Comparison of ENCODE assay signal across 10 cellular contexts in the genomic region with DNA sequence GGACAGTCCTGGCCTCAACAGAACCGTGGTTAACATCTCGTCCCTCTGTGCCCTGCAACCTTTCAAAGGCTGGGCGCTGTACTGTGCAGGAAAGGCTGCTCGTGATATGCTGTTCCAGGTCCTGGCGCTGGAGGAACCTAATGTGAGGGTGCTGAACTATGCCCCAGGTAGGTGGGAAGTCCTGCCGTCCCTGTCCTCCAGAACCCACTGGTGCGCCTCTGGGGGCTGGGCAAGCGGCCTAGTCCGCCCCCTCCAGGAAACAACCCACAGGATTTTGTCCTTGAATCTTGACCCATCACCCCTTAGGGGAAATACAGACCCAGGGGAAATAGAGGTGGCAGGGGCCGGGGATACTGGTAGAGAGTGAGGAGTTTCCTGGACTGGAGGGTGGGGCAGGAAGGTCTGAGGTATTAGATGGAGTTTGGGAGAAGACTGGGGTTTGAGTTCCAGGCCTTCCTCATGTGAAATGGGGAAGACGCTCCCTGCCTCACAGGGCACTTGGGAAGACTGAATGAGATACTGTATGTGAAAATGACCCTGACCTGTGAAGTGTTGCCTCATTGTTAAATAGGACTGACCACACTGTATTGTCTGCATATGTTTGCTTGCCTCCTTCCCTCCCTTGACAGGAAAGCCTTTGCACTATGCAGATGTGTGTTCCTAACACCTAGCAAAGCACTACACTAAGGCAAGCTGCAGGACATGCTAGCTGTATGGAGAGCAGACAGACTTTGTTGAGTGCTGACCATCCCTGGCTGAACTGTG. TPM values are rescaled to one million over a fixed set of nuclear protein-coding genes. Genes with fewer than 3 reads are reported as not detected.
A peak's percentile ranks its signal among the peaks of the same experiment; 100 is the strongest.
DNase-seq lines count a peak whose midpoint lies in the region; ATAC-seq and TF ChIP-seq lines count a peak whose summit lies in the region.
"Had no signal": no experiment of that assay in that cellular context is flagged by ENCODE, and none has a peak within 500 bp of the region (broad histone marks: within the 10 kb centered on the region; RNA-seq: fewer than 3 reads in every experiment).

No MANE protein-coding gene starts in this region.

- H2AK5ac ChIP-seq in mesenchymal stem cell (ENCODE audit: low read length, severe bottlenecking), result no peak overlapping the region

- H2BK15ac ChIP-seq in mesenchymal stem cell (ENCODE audit: low read depth, poor library complexity, severe bottlenecking), result no peak overlapping the region

- H3K14ac ChIP-seq in mesenchymal stem cell (ENCODE audit: low read length in 2 of 2), result peak overlapping the region in 1 of 2 experiments; percentile 37

- H3K27ac Mint-ChIP-seq in activated naive CD8-positive, alpha-beta T cell treated with anti-CD3 and anti-CD28 coated beads, Interleukin-2, amount 50 U/mL, for 24 hours, result no peak overlapping the region

- peaks cover 10% of the 10 kb centered on the region for H3K79me1 ChIP-seq in mesenchymal stem cell (replicated peaks; ENCODE audit: low read length, poor library complexity, severe bottlenecking)

- H3K36me3 Mint-ChIP-seq in activated naive CD8-positive, alpha-beta T cell treated with anti-CD3 and anti-CD28 coated beads, Interleukin-2, amount 50 U/mL, for 24 hours (ENCODE audit: low read depth), result peaks cover 4% of the 10 kb centered on the region

- H3K9me3 ChIP-seq in heart right ventricle (no peaks in the 10 kb centered on the region), mesenchymal stem cell (ENCODE audit: control insufficient read depth, low read length) (no peaks in the 10 kb centered on the region), upper lobe of right lung (no peaks in the 10 kb centered on the region)

- no peak overlapping the region for H2BK5ac ChIP-seq in mesenchymal stem cell (ENCODE audit: low read depth, low read length, poor library complexity, severe bottlenecking)

- H3K27me3 Mint-ChIP-seq in activated naive CD8-positive, alpha-beta T cell treated with anti-CD3 and anti-CD28 coated beads, Interleukin-2, amount 50 U/mL, for 24 hours, result peaks cover 65% of the 10 kb centered on the region

- peak overlapping the region; percentile 73 for H3K4me3 Mint-ChIP-seq in activated naive CD8-positive, alpha-beta T cell treated with anti-CD3 and anti-CD28 coated beads, Interleukin-2, amount 50 U/mL, for 24 hours

- H3K4me2 ChIP-seq in mesenchymal stem cell (ENCODE audit: low read length, poor library complexity, severe bottlenecking), result no peak overlapping the region

- H4K8ac ChIP-seq in mesenchymal stem cell (ENCODE audit: low read length), result no peak overlapping the region

- no peak overlapping the region for H2BK12ac ChIP-seq in mesenchymal stem cell (ENCODE audit: low read length in 2 of 2)

- H3K9me3 Mint-ChIP-seq in activated naive CD8-positive, alpha-beta T cell treated with anti-CD3 and anti-CD28 coated beads, Interleukin-2, amount 50 U/mL, for 24 hours, result no peaks in the 10 kb centered on the region

- no peak overlapping the region for H3K4ac ChIP-seq in mesenchymal stem cell (ENCODE audit: low read depth in 1 of 2, low read length in 2 of 2)

- H3K4me1 Mint-ChIP-seq in activated naive CD8-positive, alpha-beta T cell treated with anti-CD3 and anti-CD28 coated beads, Interleukin-2, amount 50 U/mL, for 24 hours, result peaks cover 5% of the 10 kb centered on the region

- TF ChIP-seq CTCF in heart right ventricle (IDR thresholded peaks at IDR 0.05) (no peak), upper lobe of right lung (IDR thresholded peaks at IDR 0.05) (no peak)

- H4K91ac ChIP-seq in mesenchymal stem cell (ENCODE audit: low read length), result no peak overlapping the region

- intact Hi-C loops in heart right ventricle (cut with DNase I), result loop anchor here in 1 of 10 donors (10.0 kb wide), 1 partner anchor 1344 kb away; no protein-coding TSS in a partner anchor
- intact Hi-C loops in Right ventricle myocardium superior (cut with DNase I), result no loop called here
- intact Hi-C loops in upper lobe of right lung (cut with DNase I), result no loop called here

- peaks cover 0 to 35% (median 0%) of the 10 kb centered on the region in 9 donors for H3K36me3 ChIP-seq in heart right ventricle
- H3K36me3 ChIP-seq in mesenchymal stem cell (ENCODE audit: control insufficient read depth in 1 of 2, insufficient read depth in 2 of 2, low read depth in 1 of 2, low read length in 2 of 2), result peaks cover 15 to 23% of the 10 kb centered on the region in 2 experiments
- H3K36me3 ChIP-seq in upper lobe of right lung, result peaks cover 8% of the 10 kb centered on the region

- H3K4me3 ChIP-seq in heart right ventricle (peak overlapping the region in 7 of 10 donors; percentile 59 to 74 (median 66)), mesenchymal stem cell (ENCODE audit: insufficient read depth in 1 of 2, low read depth in 1 of 2, low read length in 2 of 2) (peak overlapping the region in 1 of 2 experiments; percentile 81), upper lobe of right lung (peak overlapping the region; percentile 84)

- no peak overlapping the region for H3K23ac ChIP-seq in mesenchymal stem cell (ENCODE audit: low read length in 2 of 2)

- peak in 1 of 8 donors; percentile 23 for ATAC-seq in heart right ventricle
- ATAC-seq in Right ventricle myocardium superior (ENCODE audit: poor library complexity), result no peak
- ATAC-seq in activated naive CD8-positive, alpha-beta T cell treated with anti-CD3 and anti-CD28 coated beads, Interleukin-2, amount 50 U/mL, for 24 hours, result no peak
- ATAC-seq in upper lobe of right lung, result no peak
- no peak for ATAC-seq in GM18519 (IDR thresholded peaks at IDR 0.05; ENCODE audit: low FRiP score, unreplicated experiment)

- no peak for DNase-seq in heart right ventricle
- no peak for DNase-seq in Right ventricle myocardium superior
- no peak for DNase-seq in activated naive CD8-positive, alpha-beta T cell treated with anti-CD3 and anti-CD28 coated beads, Interleukin-2, amount 50 U/mL, for 24 hours
- no peak for DNase-seq in mesenchymal stem cell
- DNase-seq in upper lobe of right lung, result no peak
- no peak for DNase-seq in islet precursor cell
- DNase-seq in stimulated activated CD4-positive, alpha-beta T cell treated with anti-CD3 and anti-CD28 coated beads, Interleukin-2, amount 100 ng/mL, for 48 hours, result no peak

- H3K27me3 ChIP-seq in heart right ventricle (peaks cover 0 to 28% (median 0%) of the 10 kb centered on the region in 7 donors), mesenchymal stem cell (ENCODE audit: control insufficient read depth in 1 of 2, insufficient read depth in 1 of 2, low read length in 2 of 2) (peaks cover 3 to 4% of the 10 kb centered on the region in 2 experiments), upper lobe of right lung (no peaks in the 10 kb centered on the region)

- H3K4me1 ChIP-seq in heart right ventricle (peaks cover 10 to 47% (median 27%) of the 10 kb centered on the region in 9 donors), mesenchymal stem cell (ENCODE audit: control insufficient read depth, insufficient read depth, low read depth, low read length) (peaks cover 12% of the 10 kb centered on the region), upper lobe of right lung (peaks cover 17% of the 10 kb centered on the region)
- H3K4me1 ChIP-seq: foreskin keratinocyte had no signal

- no peak overlapping the region for H2AFZ ChIP-seq in mesenchymal stem cell (ENCODE audit: low read depth, low read length)

- no peak overlapping the region for H2BK120ac ChIP-seq in mesenchymal stem cell (ENCODE audit: low read depth, low read length)

- H3K9ac ChIP-seq in mesenchymal stem cell (ENCODE audit: low read length), result peak overlapping the region; percentile 86

- H3K18ac ChIP-seq in mesenchymal stem cell (ENCODE audit: low read depth in 1 of 2, low read length in 2 of 2), result no peak overlapping the region

- H3K27ac ChIP-seq in heart right ventricle, result peak overlapping the region in 2 of 10 donors; percentile 93 to 94
- no peak overlapping the region for H3K27ac ChIP-seq in mesenchymal stem cell (ENCODE audit: low read length, poor library complexity, severe bottlenecking)
- no peak overlapping the region for H3K27ac ChIP-seq in upper lobe of right lung
- H3K27ac ChIP-seq: foreskin keratinocyte had no signal

- 77 to 81% methylated on average over 11 of the region's 11 CpGs for WGBS in heart right ventricle, 2 donors
- WGBS in mesenchymal stem cell, result 85% methylated on average over 6 of the region's 11 CpGs

RNA-seq across cellular contexts. Expression of a gene that starts 1.4 kb away (rescaled TPM):
- total RNA-seq in heart right ventricle (10 to 100 TPM; 31.4 to 55.4 (median 39.3) TPM), Right ventricle myocardium superior (53.9 TPM), upper lobe of right lung (44.1 TPM)
- 10 to 100 TPM; 24.0 to 44.2 TPM for polyA plus RNA-seq in heart right ventricle
- 10.7 TPM for polyA plus RNA-seq in mesenchymal stem cell (2013, experiment 1 of 2)
- polyA plus RNA-seq in mesenchymal stem cell (2013, experiment 2 of 2), result 10.3 TPM

RNA-seq across cellular contexts. Expression of a gene that starts 28.7 kb away (rescaled TPM):
- not detected for total RNA-seq in heart right ventricle
- polyA plus RNA-seq in heart right ventricle, result under 1 TPM; 0.01 to 0.07 TPM
- not detected for total RNA-seq in Right ventricle myocardium superior
- polyA plus RNA-seq in mesenchymal stem cell (2013, experiment 1 of 2), result not detected
- polyA plus RNA-seq in mesenchymal stem cell (2013, experiment 2 of 2), result not detected
- not detected for total RNA-seq in upper lobe of right lung
- total RNA-seq: foreskin keratinocyte, urinary bladder had no signal
- polyA plus RNA-seq: foreskin keratinocyte, urinary bladder had no signal
